8 cellular contexts compared by ENCODE assay signal in genomic region chr18:10559566-10560456, GRCh38. TPM values are rescaled to one million over a fixed set of nuclear protein-coding genes. Genes with fewer than 3 reads are reported as not detected.
DNase-seq lines count a peak whose midpoint lies in the region; ATAC-seq and TF ChIP-seq lines count a peak whose summit lies in the region.

No MANE protein-coding gene starts in this region.

- TF ChIP-seq CTCF in cardiac fibroblast (IDR thresholded peaks at IDR 0.05; ENCODE audit: low read depth, low read length) (no peak), mucosa of descending colon (IDR thresholded peaks at IDR 0.05) (no peak), uterus (IDR thresholded peaks at IDR 0.05) (no peak)

- ATAC-seq in HG03439 (IDR thresholded peaks at IDR 0.05; ENCODE audit: unreplicated experiment) (peak; percentile 44), mucosa of descending colon (peak; percentile 47)

- no peaks in the 10 kb centered on the region for H3K4me1 ChIP-seq in mucosa of descending colon (ENCODE audit: low read depth)
- no peaks in the 10 kb centered on the region for H3K4me1 ChIP-seq in uterus

- H3K4me3 ChIP-seq in cardiac fibroblast (replicated peaks in 1 of 2; ENCODE audit: low read depth in 2 of 2, low read length in 2 of 2) (peak overlapping the region; percentile 14 to 19), mucosa of descending colon (no peak overlapping the region), uterus (peak overlapping the region in 1 of 2 donors; percentile 10)

- no peaks in the 10 kb centered on the region for H3K27me3 ChIP-seq in uterus

- H3K36me3 ChIP-seq in mucosa of descending colon (ENCODE audit: low read depth) (no peaks in the 10 kb centered on the region), uterus (no peaks in the 10 kb centered on the region)

- no peaks in the 10 kb centered on the region for H3K9me3 ChIP-seq in mucosa of descending colon
- H3K9me3 ChIP-seq in uterus: no peaks in the 10 kb centered on the region

- intact Hi-C loops in mucosa of descending colon (cut with DNase I, micrococcal nuclease) (loop anchor here in 1 of 2 donors (10.0 kb wide), 1 partner anchor 995 kb away; no protein-coding TSS in a partner anchor), uterus (cut with DNase I; ENCODE audit: low total_unique reads) (no loop called here)

- no peak overlapping the region for H3K27ac ChIP-seq in uterus

- no peak for TF ChIP-seq POLR2A in uterus (IDR thresholded peaks at IDR 0.05)

- peak; percentile 59 for DNase-seq in activated effector memory CD4-positive, alpha-beta T cell treated with anti-CD3 and anti-CD28 coated beads, Interleukin-2, amount 50 U/mL, for 16 hours
- no peak for DNase-seq in activated effector memory CD4-positive, alpha-beta T cell treated with Interleukin-2 at 50 U/mL for 16 hours
- DNase-seq in cardiac fibroblast (ENCODE audit: low read depth in 2 of 2): no peak
- DNase-seq in mucosa of descending colon: no peak
- DNase-seq in HT-29 (ENCODE audit: low spot score): no peak
- DNase-seq in uterus: no peak
- no peak for DNase-seq in dedifferentiated amniotic fluid mesenchymal stem cell (ENCODE audit: extremely low spot score)

RNA-seq across cellular contexts. Expression of gene NAPG, which starts 34.0 kb away (rescaled TPM):
- total RNA-seq in mucosa of descending colon (10 to 100 TPM; 36.3 to 43.1 (median 38.1) TPM), uterus (10 to 100 TPM; 21.5 to 60.6 (median 32.7) TPM)
- 20.2 TPM in 2 replicates for total RNA-seq in HT-29 (2014; rRNA removed; shearing (Covaris generic))
